ENCODE assay signal across 29 cellular contexts in genomic region chr14:51732494-51733080, GRCh38.
"Had no signal": no experiment of that assay in that cellular context is flagged by ENCODE, and none has a peak within 500 bp of the region (broad histone marks: within the 10 kb centered on the region; RNA-seq: fewer than 3 reads in every experiment).

No MANE protein-coding gene starts in this region.

- DNase-seq: activated CD4-positive, alpha-beta memory T cell treated with anti-CD3 and anti-CD28 coated beads for 36 hours; activated CD4-positive, alpha-beta T cell treated with anti-CD3 and anti-CD28 coated beads, Interleukin-2, amount 10 ng/mL, durations not matched to agents 24 days and 14 days; activated CD4-positive, CD25-positive, alpha-beta regulatory T cell treated with anti-CD3 and anti-CD28 coated beads, Interleukin-2, amount 50 U/mL, for 72 hours; activated CD8-positive, alpha-beta memory T cell treated with anti-CD3 and anti-CD28 coated beads, Interleukin-2, amount 50 U/mL, for 4 hours; activated effector memory CD4-positive, alpha-beta T cell treated with anti-CD3 and anti-CD28 coated beads, Interleukin-2, amount 50 U/mL, for 16 hours; activated naive CD4-positive, alpha-beta T cell treated with anti-CD3 and anti-CD28 coated beads for 36 hours; activated naive CD8-positive, alpha-beta T cell treated with anti-CD3 and anti-CD28 coated beads for 36 hours; activated T-cell treated with anti-CD3 and anti-CD28 coated beads, Interleukin-2, amount 50 U/mL, for 1 hour; adrenal gland; aorta; cerebellar nuclear complex; colonic mucosa; effector memory CD4-positive, alpha-beta T cell; foreskin melanocyte; islet precursor cell; left ventricle myocardium inferior; mesendoderm; mucosa of descending colon; stimulated activated CD4-positive, alpha-beta T cell treated with anti-CD3 and anti-CD28 coated beads, Interleukin-2, amount 100 ng/mL, for 48 hours; stimulated activated naive CD4-positive, alpha-beta T cell treated with Interleukin-2 at 50 U/mL for 16 hours; T-helper 2 cell; testis; transverse colon; uterus had no signal

- H3K36me3 ChIP-seq: colonic mucosa, uterus had no signal

- ATAC-seq: mucosa of descending colon; natural killer cell treated with Interleukin-12 subunit alpha and Interleukin-12 subunit beta and Interleukin-15 and Interleukin-18, amount 100 ng/mL, for 72 hours had no signal

- H3K27ac ChIP-seq: adrenal gland, cardiac muscle cell, colonic mucosa, hepatocyte, left ventricle myocardium inferior, right atrium auricular region, testis, transverse colon had no signal

- H3K4me3 ChIP-seq: adrenal gland, cardiac muscle cell, colonic mucosa, hepatocyte, left ventricle myocardium inferior, lung, mucosa of descending colon, right atrium auricular region, testis, transverse colon, uterus had no signal

- H3K4me1 ChIP-seq: adrenal gland, colonic mucosa, left ventricle myocardium inferior, right atrium auricular region, testis, transverse colon, uterus had no signal

- H3K9me3 ChIP-seq: adrenal gland, colonic mucosa, left ventricle myocardium inferior, mucosa of descending colon, right atrium auricular region, testis, transverse colon, uterus had no signal

- H3K27me3 ChIP-seq: adrenal gland, cardiac muscle cell, colonic mucosa, hepatocyte, right atrium auricular region, testis, transverse colon, uterus had no signal
